ENCODE assay signal across 14 cellular contexts in genomic region chr2:151030663-151031230, GRCh38.
DNase-seq lines count a peak whose midpoint lies in the region; ATAC-seq and TF ChIP-seq lines count a peak whose summit lies in the region.
"Had no signal": no experiment of that assay in that cellular context is flagged by ENCODE, and none has a peak within 500 bp of the region (broad histone marks: within the 10 kb centered on the region; RNA-seq: fewer than 3 reads in every experiment).

No MANE protein-coding gene starts in this region.

- H3K4me3 ChIP-seq in A673 (ENCODE audit: low read depth, low read length, poor library complexity, severe bottlenecking) (no peak overlapping the region), GM06990 (replicated peaks; ENCODE audit: low read depth, low read length) (no peak overlapping the region), PC-9 (no peak overlapping the region), foreskin fibroblast (ENCODE audit: low read depth in 1 of 2, low read length in 2 of 2) (no peak overlapping the region)
- H3K4me3 ChIP-seq: BLaER1 treated with 17β-estradiol and CSF1 and Interleukin-3, amounts not matched to agents 10 nM and 100 nM had no signal

- DNase-seq in A673 (ENCODE audit: low spot score) (no peak), GM06990 (ENCODE audit: extremely low read depth, insufficient read length) (no peak), PC-9 (no peak), foreskin fibroblast (no peak), germinal center (ENCODE audit: low spot score) (no peak), NCI-H774 (lab: John Stamatoyannopoulos, UW) (no peak)
- DNase-seq in stimulated activated naive CD4-positive, alpha-beta T cell (lab: John Stamatoyannopoulos, UW) = no peak
- DNase-seq: activated CD4-positive, CD25-positive, alpha-beta regulatory T cell treated with anti-CD3 and anti-CD28 coated beads, Interleukin-2, amount 50 U/mL, for 72 hours; GF-D8; Kasumi-1; NCI-H2081 treated with DMSO at 0.1 percent for 48 hours; nucleus accumbens had no signal

- H3F3A ChIP-seq in PC-9 (ENCODE audit: insufficient read depth, low read depth) = no peaks in the 10 kb centered on the region

- intact Hi-C loops in A673 (cut with micrococcal nuclease; ENCODE audit: unreplicated experiment) (no loop called here), PC-9 (cut with micrococcal nuclease; ENCODE audit: unreplicated experiment) (no loop called here)

- H2AFZ ChIP-seq in PC-9 = no peak overlapping the region

- ATAC-seq in HG03520 (IDR thresholded peaks at IDR 0.05; ENCODE audit: unreplicated experiment) = no peak

- POLR2A ChIA-PET in A673 (lab: Charles Lee; ENCODE audit: low non-redundant PET) (no interaction called here), PC-9 (lab: Charles Lee; ENCODE audit: unreplicated experiment) (no interaction called here)

- no peaks in the 10 kb centered on the region for H3K9me2 ChIP-seq in PC-9 (ENCODE audit: insufficient read depth)

- no peak overlapping the region for H3K4me2 ChIP-seq in PC-9
- H3K4me2 ChIP-seq: BLaER1 treated with 17β-estradiol and CSF1 and Interleukin-3, amounts not matched to agents 10 nM and 100 nM had no signal

- H3K9me3 ChIP-seq in A673 (ENCODE audit: low read depth, low read length, poor library complexity, severe bottlenecking) = no peaks in the 10 kb centered on the region
- no peaks in the 10 kb centered on the region for H3K9me3 ChIP-seq in PC-9 (ENCODE audit: insufficient read depth, low read depth)

- BruUV-seq in A673 (replicated peaks; lab: Mats Ljungman, UMichigan) (no TSS peak), PC-9 (replicated peaks; lab: Mats Ljungman, UMichigan) (no TSS peak)

- H3K36me3 ChIP-seq in A673 (ENCODE audit: insufficient read depth, low read length, poor library complexity, severe bottlenecking) (no peaks in the 10 kb centered on the region), GM06990 (ENCODE audit: control insufficient read depth, insufficient read depth, low read length) (no peaks in the 10 kb centered on the region), PC-9 (ENCODE audit: low read depth) (no peaks in the 10 kb centered on the region)
- H3K36me3 ChIP-seq: BLaER1 treated with 17β-estradiol and CSF1 and Interleukin-3, amounts not matched to agents 10 nM and 100 nM had no signal

- CTCF ChIA-PET in A673 (lab: Charles Lee) = no interaction called here
- CTCF ChIA-PET in PC-9 (lab: Charles Lee) = no interaction called here

- TF ChIP-seq CTCF in A673 (conservative IDR thresholded peaks at IDR 0.05; ENCODE audit: low read depth, low read length) (peak; percentile 60), GM06990 (IDR thresholded peaks at IDR 0.05; ENCODE audit: insufficient read depth, low read length, poor library complexity, severe bottlenecking) (peak; percentile 19), PC-9 (conservative IDR thresholded peaks at IDR 0.05) (peak; percentile 39; the same call in 1 of the 2 replicates), foreskin fibroblast (IDR thresholded peaks at IDR 0.05; ENCODE audit: low read depth, low read length) (peak; percentile 19)

- H4K20me1 ChIP-seq in PC-9 (ENCODE audit: insufficient read depth) = no peaks in the 10 kb centered on the region
- H4K20me1 ChIP-seq: BLaER1 treated with 17β-estradiol and CSF1 and Interleukin-3, amounts not matched to agents 10 nM and 100 nM had no signal

- H3K27me3 ChIP-seq in A673 (replicated peaks; ENCODE audit: insufficient read depth, low read depth, low read length, poor library complexity) (no peaks in the 10 kb centered on the region), GM06990 (replicated peaks; ENCODE audit: control insufficient read depth, insufficient read depth, low read length) (no peaks in the 10 kb centered on the region), PC-9 (ENCODE audit: insufficient read depth, low read depth) (no peaks in the 10 kb centered on the region)
- H3K27me3 ChIP-seq: BLaER1 treated with 17β-estradiol and CSF1 and Interleukin-3, amounts not matched to agents 10 nM and 100 nM had no signal

- H3K27ac ChIP-seq in A673 (ENCODE audit: low read depth, low read length, poor library complexity, severe bottlenecking) (no peak overlapping the region), PC-9 (no peak overlapping the region)
- H3K27ac ChIP-seq: BLaER1 treated with 17β-estradiol and CSF1 and Interleukin-3, amounts not matched to agents 10 nM and 100 nM had no signal

- H3K79me2 ChIP-seq in PC-9 (ENCODE audit: low read depth) = no peaks in the 10 kb centered on the region

- no peaks in the 10 kb centered on the region for H3K4me1 ChIP-seq in A673 (ENCODE audit: insufficient read depth, low read length, poor library complexity, severe bottlenecking)
- no peaks in the 10 kb centered on the region for H3K4me1 ChIP-seq in PC-9 (replicated peaks; ENCODE audit: insufficient read depth)
- H3K4me1 ChIP-seq: BLaER1 treated with 17β-estradiol and CSF1 and Interleukin-3, amounts not matched to agents 10 nM and 100 nM had no signal
